15 cellular contexts compared by ENCODE assay signal in genomic region chr6:40763001-40763400, GRCh38.
DNase-seq lines count a peak whose midpoint lies in the region; ATAC-seq and TF ChIP-seq lines count a peak whose summit lies in the region.
"Had no signal": no experiment of that assay in that cellular context is flagged by ENCODE, and none has a peak within 500 bp of the region (broad histone marks: within the 10 kb centered on the region; RNA-seq: fewer than 3 reads in every experiment).

No MANE protein-coding gene starts in this region.

- H3K27ac ChIP-seq in right cardiac atrium (ENCODE audit: low read length) (peak overlapping the region; percentile 24), stomach (no peak overlapping the region)

- DNase-seq in M059J (ENCODE audit: low read depth) (peak; percentile 37), Right ventricle myocardium inferior (ENCODE audit: missing footprints) (no peak), right cardiac atrium (peak; percentile 44 to 79 (median 78)), stomach (peak; percentile 54), NCI-H2081 (lab: John Stamatoyannopoulos, UW) (no peak), NCI-H82 (lab: John Stamatoyannopoulos, UW) (no peak)
- DNase-seq in stimulated activated CD4-positive, alpha-beta T cell treated with anti-CD3 and anti-CD28 coated beads, Interleukin-15, amount 100 ng/mL, for 24 hours = no peak
- DNase-seq: AML-193; CD4-positive, CD25-positive, alpha-beta regulatory T cell; NCI-H1436 treated with DMSO at 0.1 percent for 48 hours; NCI-H2029 treated with DMSO at 0.1 percent for 48 hours; NCI-H510A; NCI-H774; SIG-M5 had no signal

- ATAC-seq in Right ventricle myocardium inferior = peak; percentile 87
- peak; percentile 86 to 89 for ATAC-seq in right cardiac atrium

- intact Hi-C loops in Right ventricle myocardium inferior (cut with DNase I) = no loop called here
- intact Hi-C loops in right cardiac atrium (cut with DNase I) = no loop called here
- intact Hi-C loops in stomach (cut with DNase I; ENCODE audit: low total_unique reads) = no loop called here

- no peaks in the 10 kb centered on the region for H3K27me3 ChIP-seq in right cardiac atrium (ENCODE audit: control insufficient read depth, insufficient read depth)
- peaks cover 0 to 6% (median 0%) of the 10 kb centered on the region in 3 donors for H3K27me3 ChIP-seq in stomach

- no peak for TF ChIP-seq POLR2A in stomach (IDR thresholded peaks at IDR 0.05)

- TF ChIP-seq CTCF in stomach (IDR thresholded peaks at IDR 0.05) = no peak

- 45% methylated on average over 5 of the region's 5 CpGs for WGBS in right cardiac atrium
- WGBS in stomach, 5 donors = 51 to 67% (median 55%) methylated on average over 5 of the region's 5 CpGs

- no peaks in the 10 kb centered on the region for H3K36me3 ChIP-seq in stomach
- H3K36me3 ChIP-seq: HAP-1 had no signal

- no peak for TF ChIP-seq EP300 in stomach (IDR thresholded peaks at IDR 0.05)

- H3K4me3 ChIP-seq in right cardiac atrium (ENCODE audit: low read length) (no peak overlapping the region), stomach (no peak overlapping the region)
- H3K4me3 ChIP-seq: HAP-1 had no signal

- H3K4me1 ChIP-seq in right cardiac atrium (ENCODE audit: control insufficient read depth, insufficient read depth, low read length) (peaks cover 2% of the 10 kb centered on the region), stomach (peaks cover 0 to 25% (median 0%) of the 10 kb centered on the region in 4 donors)
- H3K4me1 ChIP-seq: HAP-1 had no signal

- H3K9me3 ChIP-seq in right cardiac atrium (ENCODE audit: control insufficient read depth, low read length) (no peaks in the 10 kb centered on the region), stomach (no peaks in the 10 kb centered on the region)
- H3K9me3 ChIP-seq: HAP-1 had no signal

Comparison
In these comparisons a context has a peak if more than half of its experiments do, and no peak if none do; other contexts are left out.
1. DNase-seq: peak in M059J (single experiment), right cardiac atrium (3 of 3) and stomach (single experiment); none in Right ventricle myocardium inferior (single experiment), stimulated activated CD4-positive, alpha-beta T cell treated with anti-CD3 and anti-CD28 coated beads, Interleukin-15, amount 100 ng/mL, for 24 hours (single experiment), NCI-H2081 (0 of 2) and NCI-H82 (single experiment).